25 cellular contexts compared by ENCODE assay signal in the genomic region with DNA sequence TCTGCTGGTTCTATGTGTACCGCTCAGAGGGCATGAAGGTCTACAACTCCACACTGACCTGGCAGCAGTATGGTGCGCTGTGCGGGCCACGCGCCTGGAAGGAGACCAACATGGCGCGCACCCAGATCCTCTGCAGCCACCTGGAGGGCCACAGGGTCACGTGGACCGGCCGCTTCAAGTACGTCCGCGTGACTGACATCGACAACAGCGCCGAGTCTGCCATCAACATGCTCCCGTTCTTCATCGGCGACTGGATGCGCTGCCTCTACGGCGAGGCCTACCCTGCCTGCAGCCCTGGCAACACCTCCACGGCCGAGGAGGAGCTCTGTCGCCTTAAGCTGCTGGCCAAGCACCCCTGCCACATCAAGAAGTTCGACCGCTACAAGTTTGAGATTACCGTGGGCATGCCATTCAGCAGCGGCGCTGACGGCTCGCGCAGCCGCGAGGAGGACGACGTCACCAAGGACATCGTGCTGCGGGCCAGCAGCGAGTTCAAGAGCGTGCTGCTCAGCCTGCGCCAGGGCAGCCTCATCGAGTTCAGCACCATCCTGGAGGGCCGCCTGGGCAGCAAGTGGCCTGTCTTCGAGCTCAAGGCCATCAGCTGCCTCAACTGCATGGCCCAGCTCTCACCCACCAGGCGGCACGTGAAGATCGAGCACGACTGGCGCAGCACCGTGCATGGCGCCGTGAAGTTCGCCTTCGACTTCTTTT. TPM values are rescaled to one million over a fixed set of nuclear protein-coding genes. Genes with fewer than 3 reads are reported as not detected.
DNase-seq lines count a peak whose midpoint lies in the region; ATAC-seq, FAIRE-seq and TF ChIP-seq lines count a peak whose summit lies in the region.
"Had no signal": no experiment of that assay in that cellular context is flagged by ENCODE, and none has a peak within 500 bp of the region (broad histone marks: within the 10 kb centered on the region; RNA-seq: fewer than 3 reads in every experiment).

No MANE protein-coding gene starts in this region.

- no peak for TF ChIP-seq EP300 in HepG2 (IDR thresholded peaks at IDR 0.05; ENCODE audit: low read depth in 2 of 2, low read length in 2 of 2)
- no peak for TF ChIP-seq EP300 in HepG2 (CRISPR knock-in tag; IDR thresholded peaks at IDR 0.05; ENCODE audit: borderline replicate concordance)
- no peak for TF ChIP-seq EP300 in sigmoid colon (IDR thresholded peaks at IDR 0.05)

- H3K4me2 ChIP-seq in BLaER1 treated with 17β-estradiol and CSF1 and Interleukin-3, amounts not matched to agents 10 nM and 100 nM = peak overlapping the region; percentile 6 to 88 (median 74); a peak in 20 of 22 replicates
- H3K4me2 ChIP-seq in HepG2 (ENCODE audit: low read depth, low read length) = no peak overlapping the region

- H3K36me3 ChIP-seq in BLaER1 treated with 17β-estradiol and CSF1 and Interleukin-3, amounts not matched to agents 10 nM and 100 nM = peaks cover 19 to 34% (median 26%) of the 10 kb centered on the region in 11 experiments
- H3K36me3 ChIP-seq in Panc1 (ENCODE audit: control insufficient read depth, insufficient read depth, low read length) = no peaks in the 10 kb centered on the region
- H3K36me3 ChIP-seq in HepG2 (replicated peaks in 1 of 2; ENCODE audit: control insufficient read depth in 1 of 2, insufficient read depth in 2 of 2, low read length in 2 of 2) = peaks cover 31 to 45% of the 10 kb centered on the region in 2 experiments
- H3K36me3 ChIP-seq in sigmoid colon = peaks cover 24 to 67% (median 35%) of the 10 kb centered on the region in 4 donors

- WGBS in HepG2 (ENCODE audit: low lambda C conversion rate) = 98% methylated on average over 38 of the region's 55 CpGs
- WGBS in sigmoid colon, 2 donors = 96 to 98% methylated on average over 55 of the region's 55 CpGs

- no peak for FAIRE-seq in HepG2 (lab: Jason Lieb, UNC)
- FAIRE-seq: A204.1, D721Med, GM12878, GM12892, GM18507 had no signal

- BruUV-seq in Panc1 (replicated peaks; lab: Mats Ljungman, UMichigan) = TSS peak; percentile 54
- BruUV-seq in HepG2 (replicated peaks; lab: Mats Ljungman, UMichigan) = no TSS peak

- peaks cover 38 to 81% (median 64%) of the 10 kb centered on the region in 10 experiments for H3K4me1 ChIP-seq in BLaER1 treated with 17β-estradiol and CSF1 and Interleukin-3, amounts not matched to agents 10 nM and 100 nM
- no peaks in the 10 kb centered on the region for H3K4me1 ChIP-seq in Panc1 (ENCODE audit: control insufficient read depth, insufficient read depth, low read length)
- peaks cover 9% of the 10 kb centered on the region; the same call in 1 of the 2 replicates for H3K4me1 ChIP-seq in HepG2 (ENCODE audit: insufficient read depth, low read length)
- H3K4me1 ChIP-seq in sigmoid colon = peaks cover 0 to 5% (median 0%) of the 10 kb centered on the region in 4 donors
- H3K4me1 ChIP-seq: BE2C, Caco-2 had no signal

- no peak overlapping the region for H3K9ac ChIP-seq in BLaER1 treated with 17β-estradiol and CSF1 and Interleukin-3, amounts not matched to agents 10 nM and 100 nM
- H3K9ac ChIP-seq in HepG2 (ENCODE audit: insufficient read depth, low read depth, low read length) = no peak overlapping the region

- POLR2A ChIA-PET in Panc1 (lab: Charles Lee) = interaction anchor here (0.7 kb wide), 1 partner anchor 246 kb away, joined by 3 read pairs; no protein-coding TSS in a partner anchor
- POLR2A ChIA-PET in HepG2 (lab: Yijun Ruan, JAX) = no interaction called here

- peaks cover 0 to 36% (median 15%) of the 10 kb centered on the region in 11 experiments; a peak in 14 of 22 replicates for H3K27me3 ChIP-seq in BLaER1 treated with 17β-estradiol and CSF1 and Interleukin-3, amounts not matched to agents 10 nM and 100 nM
- no peaks in the 10 kb centered on the region for H3K27me3 ChIP-seq in Panc1 (ENCODE audit: control insufficient read depth, insufficient read depth, low read length)
- H3K27me3 ChIP-seq in HepG2 (ENCODE audit: control insufficient read depth in 1 of 2, insufficient read depth in 2 of 2, low read length in 2 of 2) = no peaks in the 10 kb centered on the region
- H3K27me3 ChIP-seq in sigmoid colon = no peaks in the 10 kb centered on the region
- H3K27me3 ChIP-seq: BE2C had no signal

- TF ChIP-seq CTCF in Panc1 (IDR thresholded peaks at IDR 0.05) = no peak
- no peak for TF ChIP-seq CTCF in HepG2 (CRISPR knock-in tag; IDR thresholded peaks at IDR 0.05)
- no peak for TF ChIP-seq CTCF in sigmoid colon (IDR thresholded peaks at IDR 0.05)

- H3K27ac ChIP-seq in BLaER1 treated with 17β-estradiol and CSF1 and Interleukin-3, amounts not matched to agents 10 nM and 100 nM = peak overlapping the region in 1 of 11 experiments; percentile 57; a peak in 1 of 22 replicates
- H3K27ac ChIP-seq in Panc1 (ENCODE audit: low read length) (no peak overlapping the region), HepG2 (ENCODE audit: extremely low read length, insufficient read depth, low read length) (no peak overlapping the region), sigmoid colon (no peak overlapping the region)

- H3K9me3 ChIP-seq in BLaER1 treated with 17β-estradiol and CSF1 and Interleukin-3, amounts not matched to agents 10 nM and 100 nM (replicated peaks in 1 of 11) = peaks cover 0 to 12% (median 0%) of the 10 kb centered on the region in 11 experiments; a peak in 3 of 22 replicates
- no peaks in the 10 kb centered on the region for H3K9me3 ChIP-seq in Panc1 (ENCODE audit: control insufficient read depth, insufficient read depth, low read depth, low read length)
- no peaks in the 10 kb centered on the region for H3K9me3 ChIP-seq in HepG2 (ENCODE audit: low read length)
- no peaks in the 10 kb centered on the region for H3K9me3 ChIP-seq in sigmoid colon
- H3K9me3 ChIP-seq: BE2C, Caco-2 had no signal

- CTCF ChIA-PET in Panc1 (lab: Charles Lee) = interaction anchor here (0.6 kb wide), 1 partner anchor 28 kb away, joined by 3 read pairs; no protein-coding TSS in a partner anchor
- CTCF ChIA-PET in HepG2 (lab: Yijun Ruan, JAX; ENCODE audit: low intra/inter-chr PET ratio, low total read pairs) = no interaction called here

- no peak overlapping the region for H2AFZ ChIP-seq in HepG2 (ENCODE audit: low read length)

- ATAC-seq in Panc1 (no peak), HepG2 (no peak)
- ATAC-seq: GM12878 had no signal

- intact Hi-C loops in Panc1 (cut with micrococcal nuclease; ENCODE audit: unreplicated experiment) (no loop called here), HepG2 (cut with micrococcal nuclease; ENCODE audit: unreplicated experiment) (no loop called here), sigmoid colon (cut with DNase I) (no loop called here)

- H3K4me3 ChIP-seq in BLaER1 treated with 17β-estradiol and CSF1 and Interleukin-3, amounts not matched to agents 10 nM and 100 nM = no peak overlapping the region
- H3K4me3 ChIP-seq in Panc1 (ENCODE audit: low read depth in 2 of 2, low read length in 2 of 2) = no peak overlapping the region
- H3K4me3 ChIP-seq in HepG2 (replicated peaks in 1 of 3; ENCODE audit: insufficient read depth in 1 of 3, low read depth in 2 of 3, low read length in 3 of 3) = no peak overlapping the region
- no peak overlapping the region for H3K4me3 ChIP-seq in sigmoid colon
- H3K4me3 ChIP-seq: GM12878 had no signal

- in situ Hi-C loops in Panc1 (cut with HindIII; ENCODE audit: low pct_unique_long_range_greater_than_20kb, low sequenced_read_pairs) = no loop called here
- in situ Hi-C loops in HepG2 (cut with HindIII; ENCODE audit: extremely low pct_ligation_motif_present, low pct_unique_long_range_greater_than_20kb) = no loop called here

- TF ChIP-seq POLR2A in HepG2 (IDR thresholded peaks at IDR 0.05; ENCODE audit: insufficient read depth in 1 of 2, low read depth in 2 of 2, low read length in 2 of 2) (no peak), sigmoid colon (IDR thresholded peaks at IDR 0.05) (no peak)

- DNase-seq in Panc1 (ENCODE audit: low read depth, low spot score) (no peak), HepG2 (ENCODE audit: low spot score) (no peak), sigmoid colon (peak; percentile 61), inferior parietal cortex (ENCODE audit: extremely low spot score) (no peak), NCI-H2171 treated with DMSO at 0.1 percent for 48 hours (lab: John Stamatoyannopoulos, UW) (no peak), UCSD-AML1 (lab: John Stamatoyannopoulos, UW; ENCODE audit: unreplicated experiment) (no peak), medulla oblongata (ENCODE audit: extremely low spot score) (no peak)
- DNase-seq: 8988T; ACHN; BE2C; C1 segment of cervical spinal cord; Caco-2; Calu3; CD4-positive, alpha-beta memory T cell; CD4-positive, CD25-positive, alpha-beta regulatory T cell; DMS79; DND-41; EL; GDM1 had no signal

- peaks cover 0 to 48% (median 7%) of the 10 kb centered on the region in 11 experiments; a peak in 9 of 22 replicates for H4K20me1 ChIP-seq in BLaER1 treated with 17β-estradiol and CSF1 and Interleukin-3, amounts not matched to agents 10 nM and 100 nM
- no peaks in the 10 kb centered on the region for H4K20me1 ChIP-seq in HepG2 (ENCODE audit: insufficient read depth, low read length)

- TF ChIP-seq RAD21 in HepG2 (CRISPR knock-in tag; IDR thresholded peaks at IDR 0.05) = no peak

- no peaks in the 10 kb centered on the region for H3K79me2 ChIP-seq in HepG2 (ENCODE audit: insufficient read depth, low read length)

RNA-seq across cellular contexts. Expression of gene WFS1, which starts 32.2 kb away (rescaled TPM):
- 67.5 TPM for total RNA-seq in Panc1 (2021; ENCODE audit: unreplicated experiment)
- 91.6 TPM for polyA plus RNA-seq in Panc1 (2012; ENCODE audit: insufficient read length)
- total RNA-seq in HepG2 (2016; rRNA removed; fragmentation: Illumina TruSeq; extraction: Trizol) = 19.8 and 39.1 TPM in 2 replicates
- 3.7 and 4.2 TPM in 2 replicates for total RNA-seq in HepG2 (2016; cell fraction: cytosol; rRNA removed; fragmentation: Illumina TruSeq; extraction: Trizol; ENCODE audit: low read depth)
- 18.3 and 41.8 TPM in 2 replicates for total RNA-seq in HepG2 (2016; cell fraction: insoluble cytoplasmic fraction; rRNA removed; fragmentation: Illumina TruSeq; extraction: Trizol)
- 10.5 and 10.8 TPM in 2 replicates for total RNA-seq in HepG2 (2016; cell fraction: membrane; rRNA removed; fragmentation: Illumina TruSeq; extraction: Trizol)
- total RNA-seq in HepG2 (2016; cell fraction: nucleus; rRNA removed; fragmentation: Illumina TruSeq; extraction: Trizol) = 47.7 and 59.7 TPM in 2 replicates
- 42.2 and 49.6 TPM in 2 replicates for polyA plus RNA-seq in HepG2 (2011; rRNA removed)
- 23.5 and 32.3 TPM in 2 replicates for polyA plus RNA-seq in HepG2 (2011; cell fraction: cytosol; rRNA removed)
- 121 and 179 TPM in 2 replicates for polyA plus RNA-seq in HepG2 (2011; cell fraction: nucleus; rRNA removed)
- polyA plus RNA-seq in HepG2 (2012) = 24.0 and 38.1 TPM in 2 replicates
- 3.2 and 3.4 TPM in 2 replicates for polyA plus RNA-seq in HepG2 (2016; cell fraction: cytosol; fragmentation: Illumina TruSeq; extraction: Trizol; ENCODE audit: low read depth)
- 16.0 and 21.6 TPM in 2 replicates for polyA plus RNA-seq in HepG2 (2016; cell fraction: insoluble cytoplasmic fraction; fragmentation: Illumina TruSeq; extraction: Trizol; ENCODE audit: low read depth)
- 4.5 and 5.6 TPM in 2 replicates for polyA plus RNA-seq in HepG2 (2016; cell fraction: membrane; fragmentation: Illumina TruSeq; extraction: Trizol; ENCODE audit: low read depth)
- 86.7 and 90.9 TPM in 2 replicates for polyA plus RNA-seq in HepG2 (2016; cell fraction: nucleus; fragmentation: Illumina TruSeq; extraction: Trizol; ENCODE audit: insufficient read depth, low read depth)
- 10.6 and 128 TPM in 2 replicates for polyA minus RNA-seq in HepG2 (2011; rRNA and poly(A)+ RNA removed; ENCODE audit: low replicate concordance)
- 36.4 and 40.3 TPM in 2 replicates for polyA minus RNA-seq in HepG2 (2011; cell fraction: cytosol; rRNA and poly(A)+ RNA removed)
- 19.9 and 27.0 TPM in 2 replicates for polyA minus RNA-seq in HepG2 (2011; cell fraction: nucleus; rRNA and poly(A)+ RNA removed)
- 10 to 100 TPM; 34.6 to 69.0 (median 47.2) TPM for total RNA-seq in sigmoid colon
- 10 to 100 TPM in 1 of 3 donors, 1 to 10 TPM in 2; 1.4 to 10.1 (median 3.6) TPM for polyA plus RNA-seq in sigmoid colon
